7 cellular contexts compared by ENCODE assay signal in genomic region chr10:68231106-68231901, GRCh38. TPM values are rescaled to one million over a fixed set of nuclear protein-coding genes. Genes with fewer than 3 reads are reported as not detected.
A peak's percentile ranks its signal among the peaks of the same experiment; 100 is the strongest.
DNase-seq lines count a peak whose midpoint lies in the region; FAIRE-seq and TF ChIP-seq lines count a peak whose summit lies in the region.

No MANE protein-coding gene starts in this region.

- TF ChIP-seq CTCF in HEK293 (tag by site-specific recombination; IDR thresholded peaks at IDR 0.05): peak; percentile 65
- TF ChIP-seq CTCF in chondrocyte (IDR thresholded peaks at IDR 0.05): peak; percentile 64

- H3K36me3 Mint-ChIP-seq in T-helper 1 cell treated with Interleukin-12 subunit alpha and Interleukin-12 subunit beta and Interleukin-4 antibody, amounts not matched to agents 30 μg/mL and 1 μg/mL, for 36 hours (ENCODE audit: low read depth): no peaks in the 10 kb centered on the region
- no peaks in the 10 kb centered on the region for H3K36me3 Mint-ChIP-seq in chondrocyte (ENCODE audit: low read depth)

- FAIRE-seq in GM12891 (lab: Jason Lieb, UNC): peak; percentile 97

- no peak overlapping the region for H3K27ac Mint-ChIP-seq in T-helper 1 cell treated with Interleukin-12 subunit alpha and Interleukin-12 subunit beta and Interleukin-4 antibody, amounts not matched to agents 30 μg/mL and 1 μg/mL, for 36 hours
- H3K27ac Mint-ChIP-seq in chondrocyte (ENCODE audit: unreplicated experiment): peak overlapping the region; percentile 65

- peaks cover 58% of the 10 kb centered on the region for H3K27me3 Mint-ChIP-seq in T-helper 1 cell treated with Interleukin-12 subunit alpha and Interleukin-12 subunit beta and Interleukin-4 antibody, amounts not matched to agents 30 μg/mL and 1 μg/mL, for 36 hours (ENCODE audit: low read depth)
- H3K27me3 Mint-ChIP-seq in chondrocyte (ENCODE audit: low read depth): peaks cover 20% of the 10 kb centered on the region

- H3K9me3 ChIP-seq in HEK293 (ENCODE audit: control insufficient read depth, insufficient read depth, low read depth, low read length): no peaks in the 10 kb centered on the region

- H3K4me1 ChIP-seq in HEK293 (ENCODE audit: control insufficient read depth, insufficient read depth, low read length): peaks cover 3% of the 10 kb centered on the region; the same call in 1 of the 2 replicates

- peak overlapping the region; percentile 82 for H3K4me3 Mint-ChIP-seq in T-helper 1 cell treated with Interleukin-12 subunit alpha and Interleukin-12 subunit beta and Interleukin-4 antibody, amounts not matched to agents 30 μg/mL and 1 μg/mL, for 36 hours
- peak overlapping the region; percentile 85 for H3K4me3 Mint-ChIP-seq in chondrocyte (ENCODE audit: unreplicated experiment)

- POLR2A ChIA-PET in HEK293 (lab: Yijun Ruan, JAX): interaction anchor here (0.6 to 2.9 kb wide), 3 partner anchors 43 to 102 kb away, joined by 4 to 11 read pairs (median 5); partner anchors contain the start of genes HNRNPH3 and PBLD

- peak overlapping the region; percentile 68; the same call in 1 of the 2 replicates for H3K27ac ChIP-seq in HEK293 (ENCODE audit: extremely low read depth, low read depth, low read length)

- CTCF ChIA-PET in HEK293 (lab: Yijun Ruan, JAX): interaction anchor here (0.7 to 4.4 kb wide), 4 partner anchors 18 to 393 kb away, joined by 3 to 30 read pairs (median 3); partner anchors contain the start of gene DNAJC12

- H3K36me3 ChIP-seq in HEK293 (ENCODE audit: control insufficient read depth in 2 of 2, insufficient read depth in 1 of 2, low read length in 2 of 2): no peaks in the 10 kb centered on the region

- peak; percentile 83 for DNase-seq in GM12891 (ENCODE audit: insufficient read length, low spot score)
- DNase-seq in M059J (ENCODE audit: low read depth): peak; percentile 68
- DNase-seq in chondrocyte (ENCODE audit: low spot score): peak; percentile 89
- peak; percentile 31 for DNase-seq in kidney glomerular epithelial cell (lab: John Stamatoyannopoulos, UW)
- DNase-seq in stimulated activated CD4-positive, alpha-beta T cell treated with anti-CD3 and anti-CD28 coated beads, Interleukin-12 subunit alpha, Interleukin-12 subunit beta, amount 100 ng/mL, for 4 hours: peak; percentile 43

- peak overlapping the region; percentile 54 for H3K4me3 ChIP-seq in HEK293 (ENCODE audit: low read depth, low read length)

- peaks cover 10% of the 10 kb centered on the region for H3K4me1 Mint-ChIP-seq in T-helper 1 cell treated with Interleukin-12 subunit alpha and Interleukin-12 subunit beta and Interleukin-4 antibody, amounts not matched to agents 30 μg/mL and 1 μg/mL, for 36 hours (ENCODE audit: low read depth)
- peaks cover 10% of the 10 kb centered on the region for H3K4me1 Mint-ChIP-seq in chondrocyte (ENCODE audit: low read depth)

- H3K9me3 Mint-ChIP-seq in T-helper 1 cell treated with Interleukin-12 subunit alpha and Interleukin-12 subunit beta and Interleukin-4 antibody, amounts not matched to agents 30 μg/mL and 1 μg/mL, for 36 hours: no peaks in the 10 kb centered on the region
- H3K9me3 Mint-ChIP-seq in chondrocyte (ENCODE audit: low read depth): no peaks in the 10 kb centered on the region

- no peak for TF ChIP-seq POLR2A in GM12891 (IDR thresholded peaks at IDR 0.05; ENCODE audit: low read depth, low read length)

TF ChIP-seq in GM12891, 5 proteins besides CTCF, POLR2A, EP300 and RAD21:
- TF ChIP-seq POLR2AphosphoS5 (IDR thresholded peaks at IDR 0.05; ENCODE audit: low read depth, low read length) (no peak), PAX5 (IDR thresholded peaks at IDR 0.05; ENCODE audit: insufficient read depth, low read length, severe bottlenecking) (no peak), SPI1 (IDR thresholded peaks at IDR 0.05; ENCODE audit: low read depth, low read length) (no peak), TAF1 (IDR thresholded peaks at IDR 0.05; ENCODE audit: low read depth, low read length) (no peak), POU2F2 (IDR thresholded peaks at IDR 0.05; ENCODE audit: low read depth, low read length) (no peak)

TF ChIP-seq in HEK293, 187 proteins besides CTCF, POLR2A, EP300 and RAD21 (continues in another document):
- TF ChIP-seq ZNF621 (tag by site-specific recombination; IDR thresholded peaks at IDR 0.05) (no peak), ZNF701 (tag by site-specific recombination; IDR thresholded peaks at IDR 0.05) (no peak), ZNF549 (tag by site-specific recombination; IDR thresholded peaks at IDR 0.05) (no peak), ZNF830 (tag by site-specific recombination; IDR thresholded peaks at IDR 0.05; ENCODE audit: low read depth) (no peak), ZNF792 (tag by site-specific recombination; IDR thresholded peaks at IDR 0.05) (no peak), ZBTB1 (tag by site-specific recombination; IDR thresholded peaks at IDR 0.05) (no peak), ZNF521 (tag by site-specific recombination; IDR thresholded peaks at IDR 0.05) (no peak), ZFP69B (tag by site-specific recombination; IDR thresholded peaks at IDR 0.05) (peak; percentile 91), ZNF24 (tag by site-specific recombination; IDR thresholded peaks at IDR 0.05) (0 out of 2 replicates have a peak, but pooled peaks have one; percentile 29), ZXDB (tag by site-specific recombination; IDR thresholded peaks at IDR 0.05) (peak; percentile 94), ZNF677 (tag by site-specific recombination; IDR thresholded peaks at IDR 0.05) (no peak), ZNF404 (tag by site-specific recombination; IDR thresholded peaks at IDR 0.05) (no peak), INSM2 (tag by site-specific recombination; IDR thresholded peaks at IDR 0.05) (peak; percentile 9; the same call in 1 of the 2 replicates), ZNF555 (tag by site-specific recombination; conservative IDR thresholded peaks at IDR 0.05) (no peak), ZNF138 (tag by site-specific recombination; IDR thresholded peaks at IDR 0.05; ENCODE audit: borderline replicate concordance) (no peak), ZNF341 (tag by site-specific recombination; IDR thresholded peaks at IDR 0.05; ENCODE audit: low read depth) (no peak), ZBTB6 (tag by site-specific recombination; IDR thresholded peaks at IDR 0.05) (no peak), ZNF202 (tag by site-specific recombination; IDR thresholded peaks at IDR 0.05; ENCODE audit: borderline replicate concordance) (no peak), TRIM28 (IDR thresholded peaks at IDR 0.05; ENCODE audit: borderline replicate concordance, low read length) (peak; percentile 70; the same call in 1 of the 2 replicates), ZNF169 (tag by site-specific recombination; IDR thresholded peaks at IDR 0.05) (no peak), REPIN1 (tag by site-specific recombination; IDR thresholded peaks at IDR 0.05; ENCODE audit: low read depth) (no peak), ZNF280D (tag by site-specific recombination; IDR thresholded peaks at IDR 0.05) (no peak), ZNF670 (tag by site-specific recombination; IDR thresholded peaks at IDR 0.05; ENCODE audit: low read depth) (no peak), ZNF132 (tag by site-specific recombination; IDR thresholded peaks at IDR 0.05; ENCODE audit: borderline replicate concordance) (no peak)

RNA-seq across cellular contexts. Expression of gene ATOH7, which starts 0.6 kb away (rescaled TPM):
- polyA plus RNA-seq in GM12891 (2012; ENCODE audit: low read depth, missing spikeins): 0.05 TPM
- 0.07 TPM in 1 of 2 replicates, not detected in the other for total RNA-seq in M059J (2014; rRNA removed; shearing (Covaris generic))
- not detected in 3 replicates for total RNA-seq in chondrocyte

Comparison
In these comparisons a context has a peak if more than half of its experiments do, and no peak if none do; other contexts are left out.
1. Peak in every context shown above with its lines: DNase-seq, H3K4me3 ChIP-seq and H3K27ac ChIP-seq.
2. DNase-seq: peak in every context shown above with its lines; median percentile 89 in chondrocyte; 83 in GM12891; 68 in M059J; 43 in stimulated activated CD4-positive, alpha-beta T cell treated with anti-CD3 and anti-CD28 coated beads, Interleukin-12 subunit alpha, Interleukin-12 subunit beta, amount 100 ng/mL, for 4 hours; 31 in kidney glomerular epithelial cell.